ENCODE assay signal across 24 cellular contexts in the genomic region with DNA sequence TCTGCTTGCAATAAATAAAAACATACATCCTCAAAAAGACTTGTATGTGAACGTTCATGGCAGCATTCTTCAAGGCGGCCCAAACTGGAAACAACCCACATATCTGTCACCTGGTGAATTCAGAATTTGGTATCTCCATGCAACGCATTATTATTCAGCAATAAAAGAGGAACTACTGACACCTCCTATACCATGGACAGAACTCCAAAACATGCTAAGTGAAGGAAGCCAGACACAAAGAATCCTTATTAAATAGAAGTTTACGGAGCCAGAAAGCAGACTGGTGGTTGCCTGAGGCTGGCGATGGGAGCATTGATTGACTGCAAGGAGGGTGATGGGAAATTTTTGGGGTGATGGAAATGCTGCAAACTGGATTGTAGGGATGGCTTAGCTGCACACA.
"Had no signal": no experiment of that assay in that cellular context is flagged by ENCODE, and none has a peak within 500 bp of the region (broad histone marks: within the 10 kb centered on the region; RNA-seq: fewer than 3 reads in every experiment).

No MANE protein-coding gene starts in this region.

- ATAC-seq: HepG2 had no signal

- H3K27ac ChIP-seq: SJSA1, SK-N-MC had no signal

- H3K27me3 ChIP-seq: MG63, SJSA1 had no signal

- DNase-seq: IMR-90, Karpas-422, KG1, MG63, NCI-H1092, NCI-H1105 treated with DMSO at 0.1 percent for 48 hours, NCI-H1417 treated with DMSO at 0.1 percent for 48 hours, NCI-H146, NCI-H1694 treated with DMSO at 0.1 percent for 48 hours, NCI-H1930, NCI-H2081, NCI-H2171, NCI-H226, NCI-H446, NCI-H510A, NCI-H524 treated with DMSO at 0.1 percent for 48 hours, NCI-H69, NCI-H774, Right ventricle myocardium superior, RPMI8226, SIG-M5 had no signal

- H3K9me3 ChIP-seq: MG63 had no signal

- H3K36me3 ChIP-seq: MG63, SJSA1 had no signal

- H3K4me3 ChIP-seq: MG63, SJSA1, SK-N-MC had no signal

- H3K4me1 ChIP-seq: SJSA1 had no signal
